8 cellular contexts compared by ENCODE assay signal in genomic region chr3:192918275-192918588, GRCh38. TPM values are rescaled to one million over a fixed set of nuclear protein-coding genes. Genes with fewer than 3 reads are reported as not detected.
DNase-seq lines count a peak whose midpoint lies in the region; ATAC-seq, FAIRE-seq and TF ChIP-seq lines count a peak whose summit lies in the region.

No MANE protein-coding gene starts in this region.

- H3K27ac Mint-ChIP-seq in activated CD8-positive, alpha-beta memory T cell treated with anti-CD3 and anti-CD28 coated beads, Interleukin-2, amount 10 ng/mL, durations not matched to agents 7 days and 5 days, result peak overlapping the region; percentile 71
- H3K27ac Mint-ChIP-seq in astrocyte (ENCODE audit: unreplicated experiment), result peak overlapping the region; percentile 94

- peak overlapping the region; percentile 99 for H3K9ac ChIP-seq in astrocyte (ENCODE audit: low read length)

- no peak for TF ChIP-seq POLR2A in testis (IDR thresholded peaks at IDR 0.05)

- H3K27me3 Mint-ChIP-seq in activated CD8-positive, alpha-beta memory T cell treated with anti-CD3 and anti-CD28 coated beads, Interleukin-2, amount 10 ng/mL, durations not matched to agents 7 days and 5 days, result peaks cover 75% of the 10 kb centered on the region
- H3K27me3 Mint-ChIP-seq in astrocyte (ENCODE audit: low read depth, unreplicated experiment), result peaks cover 4% of the 10 kb centered on the region

- peak overlapping the region; percentile 65 for H2AFZ ChIP-seq in astrocyte (ENCODE audit: low read depth, low read length)

- peaks cover 33% of the 10 kb centered on the region for H4K20me1 ChIP-seq in astrocyte (ENCODE audit: insufficient read depth, low read length)

- no peaks in the 10 kb centered on the region for H3K9me3 ChIP-seq in astrocyte (ENCODE audit: insufficient read depth, low read depth, low read length)
- H3K9me3 ChIP-seq in left lung, result no peaks in the 10 kb centered on the region
- H3K9me3 ChIP-seq in testis, result no peaks in the 10 kb centered on the region

- H3K79me2 ChIP-seq in astrocyte (ENCODE audit: insufficient read depth, low read length), result peaks cover 44% of the 10 kb centered on the region

- H3K9me3 Mint-ChIP-seq in activated CD8-positive, alpha-beta memory T cell treated with anti-CD3 and anti-CD28 coated beads, Interleukin-2, amount 10 ng/mL, durations not matched to agents 7 days and 5 days (ENCODE audit: low read depth), result no peaks in the 10 kb centered on the region
- no peaks in the 10 kb centered on the region for H3K9me3 Mint-ChIP-seq in astrocyte (ENCODE audit: unreplicated experiment)

- H3K27ac ChIP-seq in astrocyte (ENCODE audit: low read depth, low read length) (peak overlapping the region; percentile 96), left lung (peak overlapping the region; percentile 79 to 87), testis (peak overlapping the region; percentile 92 to 93)

- H3K36me3 Mint-ChIP-seq in activated CD8-positive, alpha-beta memory T cell treated with anti-CD3 and anti-CD28 coated beads, Interleukin-2, amount 10 ng/mL, durations not matched to agents 7 days and 5 days, result no peaks in the 10 kb centered on the region
- no peaks in the 10 kb centered on the region for H3K36me3 Mint-ChIP-seq in astrocyte (ENCODE audit: low read depth, unreplicated experiment)

- DNase-seq in activated CD8-positive, alpha-beta memory T cell treated with anti-CD3 and anti-CD28 coated beads, Interleukin-2, amount 10 ng/mL, durations not matched to agents 7 days and 5 days, result no peak
- no peak for DNase-seq in activated CD8-positive, alpha-beta memory T cell treated with anti-CD3 and anti-CD28 coated beads, Interleukin-2, amount 50 U/mL, for 4 hours
- DNase-seq in astrocyte (ENCODE audit: low read depth), result no peak
- no peak for DNase-seq in left lung
- DNase-seq in testis, result no peak
- no peak for DNase-seq in NCI-H1436 (lab: John Stamatoyannopoulos, UW)
- no peak for DNase-seq in NK-92 (lab: John Stamatoyannopoulos, UW; ENCODE audit: unreplicated experiment)

- peak overlapping the region; percentile 79 for H3K4me3 Mint-ChIP-seq in activated CD8-positive, alpha-beta memory T cell treated with anti-CD3 and anti-CD28 coated beads, Interleukin-2, amount 10 ng/mL, durations not matched to agents 7 days and 5 days
- peak overlapping the region; percentile 92 for H3K4me3 Mint-ChIP-seq in astrocyte (ENCODE audit: unreplicated experiment)

- ATAC-seq in activated CD8-positive, alpha-beta memory T cell treated with anti-CD3 and anti-CD28 coated beads, Interleukin-2, amount 10 ng/mL, durations not matched to agents 7 days and 5 days, result no peak
- ATAC-seq in left lung (no peak), GM18517 (IDR thresholded peaks at IDR 0.05; ENCODE audit: unreplicated experiment) (no peak)

- H3K4me1 Mint-ChIP-seq in activated CD8-positive, alpha-beta memory T cell treated with anti-CD3 and anti-CD28 coated beads, Interleukin-2, amount 10 ng/mL, durations not matched to agents 7 days and 5 days, result peaks cover 25% of the 10 kb centered on the region
- H3K4me1 Mint-ChIP-seq in astrocyte (ENCODE audit: low read depth, unreplicated experiment), result peaks cover 17% of the 10 kb centered on the region

- FAIRE-seq in astrocyte (lab: Jason Lieb, UNC), result no peak

- H3K4me1 ChIP-seq in astrocyte (ENCODE audit: insufficient read depth, low read length) (peaks cover 14% of the 10 kb centered on the region), left lung (peaks cover 6 to 24% of the 10 kb centered on the region in 2 donors), testis (peaks cover 19% of the 10 kb centered on the region)

- H3K4me3 ChIP-seq in astrocyte (ENCODE audit: insufficient read depth, low read depth, low read length), result peak overlapping the region; percentile 76
- H3K4me3 ChIP-seq in left lung, result peak overlapping the region; percentile 56 to 66
- H3K4me3 ChIP-seq in testis, result peak overlapping the region; percentile 70 to 81

- H3K27me3 ChIP-seq in astrocyte (ENCODE audit: insufficient read depth, low read length) (no peaks in the 10 kb centered on the region), left lung (peaks cover 12 to 78% of the 10 kb centered on the region in 2 donors), testis (no peaks in the 10 kb centered on the region)

- CTCF ChIA-PET in activated CD8-positive, alpha-beta memory T cell treated with anti-CD3 and anti-CD28 coated beads, Interleukin-2, amount 10 ng/mL, durations not matched to agents 7 days and 5 days (lab: Charles Lee), result interaction anchor here (1.4 to 1.8 kb wide), 4 partner anchors 19 to 123 kb away, joined by 5 read pairs; no protein-coding TSS in a partner anchor

- intact Hi-C loops in left lung (cut with DNase I), result no loop called here
- intact Hi-C loops in testis (cut with DNase I; ENCODE audit: low total_unique reads), result no loop called here

- H3K36me3 ChIP-seq in astrocyte (ENCODE audit: insufficient read depth, low read length) (no peaks in the 10 kb centered on the region), left lung (no peaks in the 10 kb centered on the region), testis (ENCODE audit: low read depth, missing control alignments) (no peaks in the 10 kb centered on the region)

- WGBS in testis, 2 donors, result 0 to 1% methylated on average over 13 of the region's 13 CpGs

- H3K4me2 ChIP-seq in astrocyte (ENCODE audit: low read length), result peak overlapping the region; percentile 91

- TF ChIP-seq CTCF in astrocyte (IDR thresholded peaks at IDR 0.05; ENCODE audit: insufficient read depth, low read depth, low read length) (no peak), left lung (IDR thresholded peaks at IDR 0.05) (no peak), testis (IDR thresholded peaks at IDR 0.05) (no peak)

RNA-seq across cellular contexts. Expression of gene MB21D2, which starts 0.6 kb away (rescaled TPM):
- 1 to 10 TPM; 2.7 to 7.0 TPM for total RNA-seq in activated CD8-positive, alpha-beta memory T cell treated with anti-CD3 and anti-CD28 coated beads, Interleukin-2, amount 10 ng/mL, durations not matched to agents 7 days and 5 days
- total RNA-seq in astrocyte, result 10.7 and 11.0 TPM in 2 replicates
- 1 to 10 TPM; 3.2 to 4.1 TPM for total RNA-seq in left lung
- total RNA-seq in testis, result 10 to 100 TPM; 23.9 to 29.2 TPM
- 13.4 TPM for polyA plus RNA-seq in testis (ENCODE audit: insufficient read depth, low read depth, low replicate concordance)
